Comparison of ENCODE assay signal across 21 cellular contexts in the genomic region with DNA sequence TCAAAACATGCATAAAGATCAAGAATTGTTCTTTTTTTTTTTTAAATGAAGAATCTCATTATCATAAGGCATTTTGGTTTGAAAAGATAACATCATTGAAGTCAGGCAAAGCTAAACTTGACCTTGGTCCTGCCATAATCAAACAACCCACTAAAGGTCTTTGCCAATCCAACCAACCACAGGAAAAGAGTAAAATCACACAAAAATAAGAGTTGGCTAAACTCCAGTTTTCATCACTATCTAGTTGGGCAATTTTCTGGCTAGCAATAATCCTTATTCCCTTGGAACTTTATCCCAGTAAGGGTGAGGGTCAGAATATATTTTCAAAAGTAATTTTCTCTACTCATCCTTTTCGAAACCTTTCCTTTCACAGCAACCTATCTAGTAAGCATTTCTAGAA.
DNase-seq lines count a peak whose midpoint lies in the region; TF ChIP-seq lines count a peak whose summit lies in the region.
"Had no signal": no experiment of that assay in that cellular context is flagged by ENCODE, and none has a peak within 500 bp of the region (broad histone marks: within the 10 kb centered on the region; RNA-seq: fewer than 3 reads in every experiment).

No MANE protein-coding gene starts in this region.

- peaks cover 33% of the 10 kb centered on the region for H3K4me1 Mint-ChIP-seq in neural progenitor cell

- CTCF ChIA-PET in SK-N-SH (lab: Yijun Ruan, JAX): interaction anchor here (0.7 kb wide), 1 partner anchor 320 kb away, joined by 3 read pairs; no protein-coding TSS in a partner anchor

- H3K36me3 ChIP-seq in neural progenitor cell: no peaks in the 10 kb centered on the region
- H3K36me3 ChIP-seq in SK-N-SH (replicated peaks in 1 of 2; ENCODE audit: control insufficient read depth in 1 of 2, insufficient read depth in 2 of 2, low read length in 1 of 2): peaks cover 4 to 21% of the 10 kb centered on the region in 2 experiments
- H3K36me3 ChIP-seq: Peyer's patch had no signal

- no peaks in the 10 kb centered on the region for H3K9me3 Mint-ChIP-seq in neural progenitor cell
- H3K9me3 Mint-ChIP-seq: CD8-positive, alpha-beta T cell; IgD-negative memory B cell had no signal

- DNase-seq in EH (ENCODE audit: low read depth) (peak; percentile 13), cardiac fibroblast (ENCODE audit: low read depth in 2 of 2) (peak; percentile 9 to 36), fibroblast of villous mesenchyme (ENCODE audit: low read depth) (peak; percentile 49), neural progenitor cell (ENCODE audit: low spot score) (no peak), SK-N-SH (no peak), retina (no peak)
- DNase-seq in stimulated activated CD4-positive, alpha-beta T cell treated with anti-CD3 and anti-CD28 coated beads, Interleukin-2, amount 100 ng/mL, for 48 hours: no peak
- DNase-seq in stimulated activated CD4-positive, alpha-beta T cell treated with anti-CD3 and anti-CD28 coated beads, Interleukin-15, amount 100 ng/mL, for 24 hours: no peak
- DNase-seq: 8988T; AML-193; C1 segment of cervical spinal cord; Calu3; CD8-positive, alpha-beta T cell; MV-4-11; NCI-H1417; NCI-H1694 treated with DMSO at 0.1 percent for 48 hours; NCI-H2081 treated with DMSO at 0.1 percent for 48 hours; NCI-H2171 treated with DMSO at 0.1 percent for 48 hours; NCI-H524 treated with DMSO at 0.1 percent for 48 hours; Peyer's patch had no signal

- POLR2A ChIA-PET in SK-N-SH (lab: Yijun Ruan, JAX): interaction anchor here (1.1 kb wide), 1 partner anchor 12 kb away, joined by 3 read pairs; no protein-coding TSS in a partner anchor

- no peaks in the 10 kb centered on the region for H3K9me3 ChIP-seq in neural progenitor cell (ENCODE audit: low read depth)
- no peaks in the 10 kb centered on the region for H3K9me3 ChIP-seq in SK-N-SH
- H3K9me3 ChIP-seq: Peyer's patch had no signal

- no peak overlapping the region for H3K27ac Mint-ChIP-seq in neural progenitor cell
- H3K27ac Mint-ChIP-seq: CD8-positive, alpha-beta T cell; IgD-negative memory B cell had no signal

- H3K4me1 ChIP-seq in neural progenitor cell (peaks cover 46% of the 10 kb centered on the region), SK-N-SH (ENCODE audit: control insufficient read depth in 1 of 2, insufficient read depth in 2 of 2, low read depth in 1 of 2, low read length in 1 of 2) (peaks cover 3 to 9% of the 10 kb centered on the region in 2 experiments; a peak in 3 of 4 replicates)
- H3K4me1 ChIP-seq: Peyer's patch had no signal

- H3K4me3 Mint-ChIP-seq in neural progenitor cell: no peak overlapping the region
- H3K4me3 Mint-ChIP-seq: CD8-positive, alpha-beta T cell; IgD-negative memory B cell had no signal

- no peak for TF ChIP-seq EP300 in SK-N-SH (IDR thresholded peaks at IDR 0.05; ENCODE audit: borderline replicate concordance in 1 of 2, low read depth in 1 of 2, low read length in 1 of 2)

- peaks cover 36% of the 10 kb centered on the region for H3K79me2 ChIP-seq in neural progenitor cell (ENCODE audit: low read depth)
- H3K79me2 ChIP-seq in SK-N-SH (ENCODE audit: insufficient read depth): no peaks in the 10 kb centered on the region

- H3F3A ChIP-seq in neural progenitor cell (ENCODE audit: low read depth) (peaks cover 20% of the 10 kb centered on the region), SK-N-SH (replicated peaks; ENCODE audit: insufficient read depth) (peaks cover 1% of the 10 kb centered on the region)

- peaks cover 13% of the 10 kb centered on the region for H3K36me3 Mint-ChIP-seq in neural progenitor cell

- H3K9ac ChIP-seq in neural progenitor cell (no peak overlapping the region), SK-N-SH (no peak overlapping the region)

- H3K4me2 ChIP-seq in neural progenitor cell: no peak overlapping the region
- no peak overlapping the region for H3K4me2 ChIP-seq in SK-N-SH

- no peaks in the 10 kb centered on the region for H3K27me3 ChIP-seq in neural progenitor cell
- H3K27me3 ChIP-seq in SK-N-SH (ENCODE audit: insufficient read depth): no peaks in the 10 kb centered on the region
- H3K27me3 ChIP-seq: Peyer's patch had no signal

- H3K9me2 ChIP-seq in SK-N-SH: 0 out of 2 replicates have a peak, but pooled peaks cover 6% of the 10 kb centered on the region

- H3K27ac ChIP-seq in neural progenitor cell: peak overlapping the region; percentile 11
- H3K27ac ChIP-seq in SK-N-SH (ENCODE audit: low read depth in 2 of 2, low read length in 1 of 2): no peak overlapping the region
- H3K27ac ChIP-seq: Peyer's patch had no signal

- TF ChIP-seq CTCF in cardiac fibroblast (IDR thresholded peaks at IDR 0.05; ENCODE audit: low read depth, low read length) (no peak), fibroblast of villous mesenchyme (IDR thresholded peaks at IDR 0.05; ENCODE audit: insufficient read depth, low read depth, low read length) (no peak), neural progenitor cell (IDR thresholded peaks at IDR 0.05) (no peak), SK-N-SH (IDR thresholded peaks at IDR 0.05) (no peak)

- TF ChIP-seq RAD21 in SK-N-SH (IDR thresholded peaks at IDR 0.05; ENCODE audit: low read length): no peak

- no peak overlapping the region for H2AFZ ChIP-seq in neural progenitor cell (replicated peaks)
- H2AFZ ChIP-seq in SK-N-SH (ENCODE audit: low read depth): no peak overlapping the region

- 98% methylated on average over 1 of the region's 1 CpG for WGBS in SK-N-SH (ENCODE audit: low lambda C conversion rate)

- no peaks in the 10 kb centered on the region for H3K27me3 Mint-ChIP-seq in neural progenitor cell (ENCODE audit: insufficient read depth, low read depth)
- H3K27me3 Mint-ChIP-seq: IgD-negative memory B cell had no signal

- H3K4me3 ChIP-seq in cardiac fibroblast (replicated peaks in 1 of 2; ENCODE audit: low read depth in 2 of 2, low read length in 2 of 2) (no peak overlapping the region), fibroblast of villous mesenchyme (ENCODE audit: low read depth, low read length) (no peak overlapping the region), neural progenitor cell (no peak overlapping the region), SK-N-SH (ENCODE audit: low read depth in 2 of 2, low read length in 1 of 2) (no peak overlapping the region)
- H3K4me3 ChIP-seq: Peyer's patch had no signal

- H4K20me1 ChIP-seq in neural progenitor cell (ENCODE audit: low read depth) (no peaks in the 10 kb centered on the region), SK-N-SH (ENCODE audit: insufficient read depth) (no peaks in the 10 kb centered on the region)

TF ChIP-seq in SK-N-SH, 30 proteins besides CTCF, POLR2A, EP300 and RAD21:
- TF ChIP-seq, protein P1, sequence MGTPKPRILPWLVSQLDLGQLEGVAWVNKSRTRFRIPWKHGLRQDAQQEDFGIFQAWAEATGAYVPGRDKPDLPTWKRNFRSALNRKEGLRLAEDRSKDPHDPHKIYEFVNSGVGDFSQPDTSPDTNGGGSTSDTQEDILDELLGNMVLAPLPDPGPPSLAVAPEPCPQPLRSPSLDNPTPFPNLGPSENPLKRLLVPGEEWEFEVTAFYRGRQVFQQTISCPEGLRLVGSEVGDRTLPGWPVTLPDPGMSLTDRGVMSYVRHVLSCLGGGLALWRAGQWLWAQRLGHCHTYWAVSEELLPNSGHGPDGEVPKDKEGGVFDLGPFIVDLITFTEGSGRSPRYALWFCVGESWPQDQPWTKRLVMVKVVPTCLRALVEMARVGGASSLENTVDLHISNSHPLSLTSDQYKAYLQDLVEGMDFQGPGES (IDR thresholded peaks at IDR 0.05; ENCODE audit: low read depth, low read length): no peak
- TF ChIP-seq FOSL2 (IDR thresholded peaks at IDR 0.05; ENCODE audit: borderline replicate concordance, low read depth) (no peak), TAF1 (IDR thresholded peaks at IDR 0.05; ENCODE audit: borderline replicate concordance, low read depth, low read length) (no peak), SMC3 (IDR thresholded peaks at IDR 0.05; ENCODE audit: low read depth, low read length) (no peak), GATA2 (CRISPR knock-in tag; IDR thresholded peaks at IDR 0.05) (no peak)
- TF ChIP-seq, protein P2, sequence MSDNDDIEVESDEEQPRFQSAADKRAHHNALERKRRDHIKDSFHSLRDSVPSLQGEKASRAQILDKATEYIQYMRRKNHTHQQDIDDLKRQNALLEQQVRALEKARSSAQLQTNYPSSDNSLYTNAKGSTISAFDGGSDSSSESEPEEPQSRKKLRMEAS (IDR thresholded peaks at IDR 0.05; ENCODE audit: low read depth): no peak
- TF ChIP-seq, protein P3, sequence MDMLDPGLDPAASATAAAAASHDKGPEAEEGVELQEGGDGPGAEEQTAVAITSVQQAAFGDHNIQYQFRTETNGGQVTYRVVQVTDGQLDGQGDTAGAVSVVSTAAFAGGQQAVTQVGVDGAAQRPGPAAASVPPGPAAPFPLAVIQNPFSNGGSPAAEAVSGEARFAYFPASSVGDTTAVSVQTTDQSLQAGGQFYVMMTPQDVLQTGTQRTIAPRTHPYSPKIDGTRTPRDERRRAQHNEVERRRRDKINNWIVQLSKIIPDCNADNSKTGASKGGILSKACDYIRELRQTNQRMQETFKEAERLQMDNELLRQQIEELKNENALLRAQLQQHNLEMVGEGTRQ (IDR thresholded peaks at IDR 0.05; ENCODE audit: borderline replicate concordance, low read depth, low read length): no peak
TF ChIP-seq in SK-N-SH: peak in this region for 0.

Comparison
In these comparisons a context has a peak if more than half of its experiments do, and no peak if none do; other contexts are left out.
1. DNase-seq: peak in EH (single experiment), cardiac fibroblast (2 of 2) and fibroblast of villous mesenchyme (single experiment); none in neural progenitor cell (single experiment), stimulated activated CD4-positive, alpha-beta T cell treated with anti-CD3 and anti-CD28 coated beads, Interleukin-2, amount 100 ng/mL, for 48 hours (0 of 2), stimulated activated CD4-positive, alpha-beta T cell treated with anti-CD3 and anti-CD28 coated beads, Interleukin-15, amount 100 ng/mL, for 24 hours (single experiment), SK-N-SH (single experiment) and retina (single experiment).